In genomic region chr19:55646889-55647731, GRCh38 we compare ENCODE assay signal across 8 cellular contexts. TPM values are rescaled to one million over a fixed set of nuclear protein-coding genes. Genes with fewer than 3 reads are reported as not detected.
DNase-seq lines count a peak whose midpoint lies in the region; ATAC-seq and TF ChIP-seq lines count a peak whose summit lies in the region.

No MANE protein-coding gene starts in this region.

- H3K9me3 ChIP-seq in right atrium auricular region (no peaks in the 10 kb centered on the region), right lobe of liver (no peaks in the 10 kb centered on the region), uterus (no peaks in the 10 kb centered on the region)

- no peaks in the 10 kb centered on the region for H3K9me3 Mint-ChIP-seq in activated naive CD8-positive, alpha-beta T cell treated with anti-CD3 and anti-CD28 coated beads for 36 hours

- TF ChIP-seq CTCF in right atrium auricular region (IDR thresholded peaks at IDR 0.05) (no peak), right lobe of liver (IDR thresholded peaks at IDR 0.05) (no peak), uterus (IDR thresholded peaks at IDR 0.05) (no peak)

- H3K4me1 ChIP-seq in right atrium auricular region (peaks cover 0 to 53% of the 10 kb centered on the region in 2 donors), right lobe of liver (peaks cover 0 to 33% (median 3%) of the 10 kb centered on the region in 4 donors), uterus (peaks cover 0 to 16% of the 10 kb centered on the region in 2 donors)

- H3K4me1 Mint-ChIP-seq in activated naive CD8-positive, alpha-beta T cell treated with anti-CD3 and anti-CD28 coated beads for 36 hours = peaks cover 46% of the 10 kb centered on the region

- peak overlapping the region; percentile 82 for H3K4me3 Mint-ChIP-seq in activated naive CD8-positive, alpha-beta T cell treated with anti-CD3 and anti-CD28 coated beads for 36 hours

- TF ChIP-seq POLR2A in right lobe of liver (IDR thresholded peaks at IDR 0.05) (no peak), uterus (IDR thresholded peaks at IDR 0.05) (no peak)

- H3K27ac ChIP-seq in right atrium auricular region = peak overlapping the region; percentile 87 to 90
- H3K27ac ChIP-seq in right lobe of liver = peak overlapping the region in 1 of 3 donors; percentile 81
- peak overlapping the region; percentile 86 for H3K27ac ChIP-seq in uterus

- H3K27me3 Mint-ChIP-seq in activated naive CD8-positive, alpha-beta T cell treated with anti-CD3 and anti-CD28 coated beads for 36 hours = no peaks in the 10 kb centered on the region

- H3K4me3 ChIP-seq in right atrium auricular region (peak overlapping the region; percentile 80 to 88), right lobe of liver (peak overlapping the region; percentile 77 to 96 (median 89)), uterus (peak overlapping the region; percentile 54 to 70)

- intact Hi-C loops in Right ventricle myocardium inferior (cut with DNase I) = no loop called here
- intact Hi-C loops in right lobe of liver (cut with DNase I) = no loop called here
- intact Hi-C loops in uterus (cut with DNase I; ENCODE audit: low total_unique reads) = loop anchor here (10.0 kb wide), 1 partner anchor 532 kb away; the partner anchor contains the start of gene PPP1R12C

- peak overlapping the region; percentile 87 for H3K27ac Mint-ChIP-seq in activated naive CD8-positive, alpha-beta T cell treated with anti-CD3 and anti-CD28 coated beads for 36 hours

- H3K36me3 ChIP-seq in right atrium auricular region (peaks cover 11% of the 10 kb centered on the region), right lobe of liver (peaks cover 0 to 10% (median 0%) of the 10 kb centered on the region in 4 donors), uterus (no peaks in the 10 kb centered on the region)

- H3K27me3 ChIP-seq in right atrium auricular region (no peaks in the 10 kb centered on the region), right lobe of liver (no peaks in the 10 kb centered on the region), uterus (no peaks in the 10 kb centered on the region)

- peaks cover 44% of the 10 kb centered on the region for H3K36me3 Mint-ChIP-seq in activated naive CD8-positive, alpha-beta T cell treated with anti-CD3 and anti-CD28 coated beads for 36 hours

- 50% methylated on average over 10 of the region's 14 CpGs for WGBS in right lobe of liver (ENCODE audit: insufficient coverage, low coverage, low lambda C conversion rate, missing lambda C conversion rate)

- no peak for ATAC-seq in Right ventricle myocardium inferior
- ATAC-seq in right lobe of liver = no peak
- no peak for ATAC-seq in HG02759 (IDR thresholded peaks at IDR 0.05; ENCODE audit: unreplicated experiment)
- ATAC-seq in HG03378 (IDR thresholded peaks at IDR 0.05; ENCODE audit: unreplicated experiment) = no peak

- no peak for DNase-seq in right atrium auricular region (ENCODE audit: low spot score)
- no peak for DNase-seq in Right ventricle myocardium inferior (ENCODE audit: missing footprints)
- DNase-seq in activated naive CD8-positive, alpha-beta T cell treated with anti-CD3 and anti-CD28 coated beads for 36 hours = no peak
- no peak for DNase-seq in right lobe of liver
- no peak for DNase-seq in uterus
- no peak for DNase-seq in cortex of kidney (lab: John Stamatoyannopoulos, UW)

RNA-seq across cellular contexts. Expression of gene CCDC106, which starts 0.9 kb away (rescaled TPM):
- total RNA-seq in right atrium auricular region (10 to 100 TPM; 19.1 to 30.0 TPM), Right ventricle myocardium inferior (17.4 TPM), right lobe of liver (10 to 100 TPM in 3 of 6 experiments, 1 to 10 TPM in 3; 6.1 to 19.7 (median 9.8) TPM), uterus (10 to 100 TPM in 1 of 4 donors, 1 to 10 TPM in 3; 2.9 to 25.0 (median 6.7) TPM)
- total RNA-seq in activated naive CD8-positive, alpha-beta T cell treated with anti-CD3 and anti-CD28 coated beads for 36 hours = 10 to 100 TPM; 10.9 to 12.0 TPM

RNA-seq across cellular contexts. Expression of gene ZNF581, which starts 3.7 kb away (rescaled TPM):
- total RNA-seq in right atrium auricular region (1 to 10 TPM; 7.5 to 8.6 TPM), Right ventricle myocardium inferior (7.4 TPM), right lobe of liver (1 to 10 TPM; 2.7 to 7.3 (median 5.1) TPM), uterus (10 to 100 TPM in 3 of 4 donors, 1 to 10 TPM in 1; 2.8 to 30.3 (median 12.8) TPM)
- total RNA-seq in activated naive CD8-positive, alpha-beta T cell treated with anti-CD3 and anti-CD28 coated beads for 36 hours = 10 to 100 TPM; 39.9 to 42.3 TPM

RNA-seq across cellular contexts. Expression of gene ZNF580, which starts 6.3 kb away (rescaled TPM):
- total RNA-seq in right atrium auricular region (10 to 100 TPM; 15.3 to 26.2 TPM), Right ventricle myocardium inferior (13.2 TPM), right lobe of liver (10 to 100 TPM in 1 of 6 experiments, 1 to 10 TPM in 5; 5.4 to 11.6 (median 6.5) TPM), uterus (10 to 100 TPM in 3 of 4 donors, 1 to 10 TPM in 1; 4.8 to 69.8 (median 19.1) TPM)
- 10 to 100 TPM; 29.6 to 30.6 TPM for total RNA-seq in activated naive CD8-positive, alpha-beta T cell treated with anti-CD3 and anti-CD28 coated beads for 36 hours

RNA-seq across cellular contexts. Expression of gene U2AF2, which starts 7.7 kb away (rescaled TPM):
- total RNA-seq in right atrium auricular region = 10 to 100 TPM; 39.0 to 61.0 TPM
- 74.5 TPM for total RNA-seq in Right ventricle myocardium inferior
- total RNA-seq in activated naive CD8-positive, alpha-beta T cell treated with anti-CD3 and anti-CD28 coated beads for 36 hours = 100 to 1,000 TPM; 341 to 345 TPM
- 10 to 100 TPM; 55.1 to 75.6 (median 63.5) TPM for total RNA-seq in right lobe of liver
- 100 to 1,000 TPM in 1 of 4 donors, 10 to 100 TPM in 2, 1 to 10 TPM in 1; 10.0 to 165 (median 58.1) TPM for total RNA-seq in uterus

RNA-seq across cellular contexts. Expression of gene ZNF784, which starts 22.7 kb away (rescaled TPM):
- total RNA-seq in right atrium auricular region = 10 to 100 TPM in 1 of 2 donors, 1 to 10 TPM in 1; 7.8 to 10.6 TPM
- 11.1 TPM for total RNA-seq in Right ventricle myocardium inferior
- total RNA-seq in activated naive CD8-positive, alpha-beta T cell treated with anti-CD3 and anti-CD28 coated beads for 36 hours = 1 to 10 TPM; 3.7 to 3.9 TPM
- 1 to 10 TPM; 2.9 to 5.5 (median 4.1) TPM for total RNA-seq in right lobe of liver
- total RNA-seq in uterus = 1 to 10 TPM; 4.1 to 9.6 (median 7.4) TPM
